In genomic region chr12:75390899-75391538, GRCh38 we compare ENCODE assay signal across 8 cellular contexts. TPM values are rescaled to one million over a fixed set of nuclear protein-coding genes. Genes with fewer than 3 reads are reported as not detected.
DNase-seq lines count a peak whose midpoint lies in the region; ATAC-seq and TF ChIP-seq lines count a peak whose summit lies in the region.

Gene GLIPR1L2 (plus strand): TSS chr12:75391089. CDS start chr12:75391117, 28 bp downstream.

- peaks cover 6% of the 10 kb centered on the region; the same call in 1 of the 2 replicates for H3K36me3 ChIP-seq in ACC112 (ENCODE audit: insufficient read depth, low read length)

- DNase-seq in NCI-H2171 treated with DMSO at 0.1 percent for 48 hours (lab: John Stamatoyannopoulos, UW) (peak; percentile 97), activated B cell treated with CpG ODN at 0.5 μM for 24 hours (peak; percentile 86), caudate nucleus (lab: John Stamatoyannopoulos, UW) (peak; percentile 59 to 99 (median 93)), immature natural killer cell (peak; percentile 88 to 90 (median 89)), smooth muscle cell of the brain vasculature (ENCODE audit: low read depth, low spot score) (peak; percentile 93)

- peak within 1 kb of the TSS; percentile 88 for H3K27ac ChIP-seq in ACC112 (ENCODE audit: low read depth, low read length)
- H3K27ac ChIP-seq in caudate nucleus (ENCODE audit: low read depth, low read length) = peak within 1 kb of the TSS; percentile 95

- H3K79me2 ChIP-seq in ACC112 (ENCODE audit: control insufficient read depth, insufficient read depth, low read length, unreplicated experiment) = peaks cover 7% of the 10 kb centered on the region

- H3K36me3 Mint-ChIP-seq in activated B cell treated with CpG ODN at 0.5 μM for 24 hours (ENCODE audit: low read depth) (peaks cover 4% of the 10 kb centered on the region), immature natural killer cell (no peaks in the 10 kb centered on the region)

- peak within 1 kb of the TSS; percentile 97 for H3K27ac Mint-ChIP-seq in activated B cell treated with CpG ODN at 0.5 μM for 24 hours
- peak within 1 kb of the TSS; percentile 80 to 99 (median 96) for H3K27ac Mint-ChIP-seq in immature natural killer cell

- no peaks in the 10 kb centered on the region for H3K27me3 ChIP-seq in ACC112 (ENCODE audit: insufficient read depth, low read length)

- H3K27me3 Mint-ChIP-seq in activated B cell treated with CpG ODN at 0.5 μM for 24 hours (no peaks in the 10 kb centered on the region), immature natural killer cell (ENCODE audit: low read depth in 3 of 3) (peaks cover 0 to 6% (median 0%) of the 10 kb centered on the region in 3 donors)

- peaks cover 38% of the 10 kb centered on the region for H3K4me1 Mint-ChIP-seq in activated B cell treated with CpG ODN at 0.5 μM for 24 hours
- peaks cover 28 to 41% of the 10 kb centered on the region in 2 donors for H3K4me1 Mint-ChIP-seq in immature natural killer cell

- TF ChIP-seq CTCF in activated B cell treated with CpG ODN at 0.5 μM for 24 hours (IDR thresholded peaks at IDR 0.05) = peak; percentile 68

- H3K9me3 Mint-ChIP-seq in activated B cell treated with CpG ODN at 0.5 μM for 24 hours (no peaks in the 10 kb centered on the region), immature natural killer cell (no peaks in the 10 kb centered on the region)

- peak within 1 kb of the TSS; percentile 85 for H3K4me3 ChIP-seq in ACC112 (ENCODE audit: low read depth, low read length)

- peak; percentile 98 for ATAC-seq in GM18867 (IDR thresholded peaks at IDR 0.05; ENCODE audit: unreplicated experiment)
- peak; percentile 93 for ATAC-seq in HG03103 (IDR thresholded peaks at IDR 0.05; ENCODE audit: low read depth, unreplicated experiment)
- peak; percentile 95 for ATAC-seq in activated B cell treated with CpG ODN at 0.5 μM for 24 hours (ENCODE audit: low read depth)

- peak within 1 kb of the TSS; percentile 92 for H2AFZ ChIP-seq in ACC112 (ENCODE audit: low read length, unreplicated experiment)

- intact Hi-C loops in activated B cell treated with CpG ODN at 0.5 μM for 24 hours (cut with micrococcal nuclease) = loop anchor here (1.0 to 10.0 kb wide), 15 partner anchors 46 to 1674 kb away; partner anchors contain the start of genes BBS10, CAPS2, E2F7 and GLIPR1

- H3K4me3 Mint-ChIP-seq in activated B cell treated with CpG ODN at 0.5 μM for 24 hours (peak within 1 kb of the TSS; percentile 94), immature natural killer cell (peak within 1 kb of the TSS; percentile 89 to 95 (median 94))

- CTCF ChIA-PET in activated B cell treated with CpG ODN at 0.5 μM for 24 hours (lab: Charles Lee) = interaction anchor here (0.6 to 3.3 kb wide), 17 partner anchors 13 to 1164 kb away, joined by 3 to 32 read pairs (median 4); partner anchors contain the start of genes GLIPR1 and GLIPR1L1

- peaks cover 25% of the 10 kb centered on the region for H3K4me1 ChIP-seq in ACC112 (ENCODE audit: control insufficient read depth, insufficient read depth, low read length, unreplicated experiment)

- POLR2A ChIA-PET in activated B cell treated with CpG ODN at 0.5 μM for 24 hours (lab: Charles Lee) = interaction anchor here (0.5 to 3.6 kb wide), 13 partner anchors 15 to 1167 kb away, joined by 3 to 37 read pairs (median 5); partner anchors contain the start of genes BBS10, GLIPR1 and KRR1

RNA-seq across cellular contexts. Expression of gene GLIPR1L2, which starts in this region (rescaled TPM):
- 0.20 TPM in 1 of 2 replicates, not detected in the other for total RNA-seq in activated B cell treated with CpG ODN at 0.5 μM for 24 hours
- polyA plus RNA-seq in immature natural killer cell = under 1 TPM in 2 of 3 donors, not detected in 1; 0.71 to 0.84 TPM

Comparison
In these comparisons a context has a peak if more than half of its experiments do, and no peak if none do; other contexts are left out.
1. Peak in every context shown above with its lines: DNase-seq, ATAC-seq, H3K4me3 ChIP-seq and H3K27ac ChIP-seq.
2. Peak in DNase-seq and ATAC-seq in activated B cell treated with CpG ODN at 0.5 μM for 24 hours; RNA of the gene not detected or under 1 TPM.
3. Peak in DNase-seq in immature natural killer cell; RNA of the gene not detected or under 1 TPM.